In genomic region chr22:27834364-27835185, GRCh38 we compare ENCODE assay signal across 22 cellular contexts.
"Had no signal": no experiment of that assay in that cellular context is flagged by ENCODE, and none has a peak within 500 bp of the region (broad histone marks: within the 10 kb centered on the region; RNA-seq: fewer than 3 reads in every experiment).

No MANE protein-coding gene starts in this region.

- H3K9me3 Mint-ChIP-seq: dendritic cell treated with granulocyte-macrophage colony-stimulating factor and Interleukin-4, amounts not matched to agents 40 ng/mL and 50 ng/mL, for 4 days had no signal

- ATAC-seq: activated CD4-positive, CD25-positive, alpha-beta regulatory T cell treated with anti-CD3 and anti-CD28 coated beads, Interleukin-2, amount 50 U/mL, for 24 hours; activated naive CD4-positive, alpha-beta T cell treated with anti-CD3 and anti-CD28 coated beads, Interleukin-2, amount 50 U/mL, for 72 hours; activated T-cell treated with anti-CD3 and anti-CD28 coated beads, Interleukin-2, amount 50 U/mL, for 72 hours; effector memory CD8-positive, alpha-beta T cell; lower lobe of right lung; right cardiac atrium; stimulated activated effector memory CD8-positive, alpha-beta T cell treated with anti-CD3 and anti-CD28 coated beads, Interleukin-12 subunit alpha, Interleukin-12 subunit beta, amount 100 ng/mL, for 72 hours; upper lobe of right lung had no signal

- H3K9me3 ChIP-seq: adrenal gland, esophagus squamous epithelium, lower lobe of right lung, prostate gland, stomach, testis, upper lobe of right lung had no signal

- H3K4me3 Mint-ChIP-seq: activated CD4-positive, alpha-beta T cell treated with anti-CD3 and anti-CD28 coated beads, Interleukin-2, amount 10 ng/mL, durations not matched to agents 7 days and 5 days; activated T-cell treated with anti-CD3 and anti-CD28 coated beads, Interleukin-2, amount 50 U/mL, for 72 hours; dendritic cell treated with granulocyte-macrophage colony-stimulating factor and Interleukin-4, amounts not matched to agents 40 ng/mL and 50 ng/mL, for 4 days; effector memory CD8-positive, alpha-beta T cell; nephron; stimulated activated effector memory CD8-positive, alpha-beta T cell treated with anti-CD3 and anti-CD28 coated beads, Interleukin-12 subunit alpha, Interleukin-12 subunit beta, amount 100 ng/mL, for 72 hours; T-helper 1 cell treated with Interleukin-12 subunit alpha and Interleukin-12 subunit beta and Interleukin-4 antibody, amounts not matched to agents 30 μg/mL and 1 μg/mL, for 36 hours had no signal

- H3K4me3 ChIP-seq: adrenal gland, cardiac muscle cell, esophagus squamous epithelium, lower lobe of right lung, prostate gland, stomach, testis, upper lobe of right lung had no signal

- H3K27ac ChIP-seq: adrenal gland, cardiac muscle cell, esophagus squamous epithelium, lower lobe of right lung, prostate gland, stomach, testis, upper lobe of right lung had no signal

- H3K27ac Mint-ChIP-seq: activated CD4-positive, alpha-beta T cell treated with anti-CD3 and anti-CD28 coated beads, Interleukin-2, amount 10 ng/mL, durations not matched to agents 7 days and 5 days; activated naive CD4-positive, alpha-beta T cell treated with anti-CD3 and anti-CD28 coated beads, Interleukin-2, amount 50 U/mL, for 72 hours; activated T-cell treated with anti-CD3 and anti-CD28 coated beads, Interleukin-2, amount 50 U/mL, for 72 hours; dendritic cell treated with granulocyte-macrophage colony-stimulating factor and Interleukin-4, amounts not matched to agents 40 ng/mL and 50 ng/mL, for 4 days; effector memory CD8-positive, alpha-beta T cell; nephron; stimulated activated effector memory CD8-positive, alpha-beta T cell treated with anti-CD3 and anti-CD28 coated beads, Interleukin-12 subunit alpha, Interleukin-12 subunit beta, amount 100 ng/mL, for 72 hours; T-helper 1 cell treated with Interleukin-12 subunit alpha and Interleukin-12 subunit beta and Interleukin-4 antibody, amounts not matched to agents 30 μg/mL and 1 μg/mL, for 36 hours had no signal

- H3K36me3 ChIP-seq: adrenal gland, cardiac muscle cell, esophagus squamous epithelium, lower lobe of right lung, prostate gland, stomach, upper lobe of right lung had no signal

- H3K27me3 ChIP-seq: adrenal gland, cardiac muscle cell, esophagus squamous epithelium, stomach, testis, upper lobe of right lung had no signal

- H3K27me3 Mint-ChIP-seq: activated CD4-positive, alpha-beta T cell treated with anti-CD3 and anti-CD28 coated beads, Interleukin-2, amount 10 ng/mL, durations not matched to agents 7 days and 5 days; dendritic cell treated with granulocyte-macrophage colony-stimulating factor and Interleukin-4, amounts not matched to agents 40 ng/mL and 50 ng/mL, for 4 days; effector memory CD8-positive, alpha-beta T cell had no signal

- H3K4me1 ChIP-seq: adrenal gland, lower lobe of right lung, prostate gland, stomach, testis, upper lobe of right lung had no signal

- FAIRE-seq: small intestine had no signal

- DNase-seq: activated CD4-positive, alpha-beta T cell treated with anti-CD3 and anti-CD28 coated beads, Interleukin-2, amount 10 ng/mL, durations not matched to agents 7 days and 5 days; activated gamma-delta T cell treated with Interleukin-2 at 50 U/mL for 16 hours; activated T-cell treated with anti-CD3 and anti-CD28 coated beads, Interleukin-2, amount 50 U/mL, for 72 hours; adrenal gland; effector memory CD8-positive, alpha-beta T cell; esophagus squamous epithelium; lower lobe of right lung; occipital lobe; right cardiac atrium; small intestine; stimulated activated CD4-positive, alpha-beta T cell treated with anti-CD3 and anti-CD28 coated beads, Interleukin-4, amount 100 ng/mL, for 1 hour; stomach; testis; upper lobe of right lung had no signal
